In the genomic region with DNA sequence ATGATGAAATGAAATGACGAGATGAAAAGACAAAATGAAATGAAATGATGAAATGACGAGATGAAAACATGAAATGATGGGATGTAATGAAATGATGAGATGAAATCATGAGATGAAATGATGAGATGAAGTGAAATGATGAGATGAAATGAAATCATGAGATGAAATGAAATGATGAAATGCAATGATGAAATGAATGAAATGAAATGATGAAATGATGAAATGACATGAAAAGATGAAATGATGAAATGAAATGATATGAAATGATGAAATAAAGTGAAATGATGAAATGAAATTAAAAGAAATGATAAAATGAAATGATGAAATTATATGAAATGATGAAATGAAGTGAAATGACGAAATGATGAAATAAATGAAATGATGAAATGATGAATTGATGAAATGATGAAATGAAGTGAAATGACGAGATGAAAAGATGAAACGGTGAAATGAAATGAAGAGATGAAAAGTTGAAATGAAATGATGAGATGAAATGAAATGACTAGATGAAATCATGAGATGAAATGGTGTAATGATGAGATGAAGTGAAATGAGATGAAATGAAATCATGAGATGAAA, we compare ENCODE assay signal across 9 cellular contexts. TPM values are rescaled to one million over a fixed set of nuclear protein-coding genes. Genes with fewer than 3 reads are reported as not detected.
"Had no signal": no experiment of that assay in that cellular context is flagged by ENCODE, and none has a peak within 500 bp of the region (broad histone marks: within the 10 kb centered on the region; RNA-seq: fewer than 3 reads in every experiment).

No MANE protein-coding gene starts in this region.

RNA-seq across cellular contexts. Expression of gene TP53TG3D, which starts 30.9 kb away (rescaled TPM):
- total RNA-seq: activated CD4-positive, alpha-beta memory T cell treated with anti-CD3 and anti-CD28 coated beads, Interleukin-2, amount 10 ng/mL, durations not matched to agents 7 days and 5 days; activated T-helper 2 cell treated with anti-CD3 and anti-CD28 coated beads, Interferon-gamma antibody, Interleukin-2, Interleukin-4, amounts not matched to agents 10 μg/mL and 5 μg/mL and 100 μg/mL, durations not matched to agents 14 hours and 24 hours and 36 hours; aorta; astrocyte; body of pancreas; cerebellum; T-helper 1 cell treated with Interleukin-12 subunit alpha and Interleukin-12 subunit beta and Interleukin-4 antibody, amounts not matched to agents 30 ng/mL and 1 ng/mL, for 36 hours; T-helper 2 cell treated with Interferon-gamma antibody and Interleukin-4, amounts not matched to agents 100 ng/mL and 5 ng/mL, for 36 hours; WTC11 had no signal
